Comparison of ENCODE assay signal across 9 cellular contexts in the genomic region with DNA sequence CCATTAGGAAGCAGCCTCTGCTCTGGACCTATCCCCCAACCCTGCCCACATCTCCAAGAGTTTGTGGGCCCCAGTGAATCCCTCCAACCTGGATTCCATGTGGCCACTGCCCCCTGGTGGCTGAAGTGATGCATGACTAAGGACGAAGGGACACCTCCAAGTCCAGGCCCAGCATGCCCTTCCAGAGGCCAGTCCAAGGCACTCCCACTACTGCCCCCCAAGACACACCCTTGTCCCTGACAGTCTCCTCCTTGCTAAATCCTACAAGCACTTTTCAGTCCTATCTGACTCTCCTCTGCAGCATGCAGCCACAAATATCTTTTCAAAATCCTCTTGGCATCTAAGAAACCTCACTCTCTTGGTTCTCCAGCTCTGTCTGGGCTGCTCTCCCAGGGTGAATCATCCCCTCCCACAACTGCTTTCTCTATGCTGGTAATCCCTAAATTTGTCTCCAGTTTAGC. TPM values are rescaled to one million over a fixed set of nuclear protein-coding genes. Genes with fewer than 3 reads are reported as not detected.
DNase-seq lines count a peak whose midpoint lies in the region; ATAC-seq and TF ChIP-seq lines count a peak whose summit lies in the region.
"Had no signal": no experiment of that assay in that cellular context is flagged by ENCODE, and none has a peak within 500 bp of the region (broad histone marks: within the 10 kb centered on the region; RNA-seq: fewer than 3 reads in every experiment).

No MANE protein-coding gene starts in this region.

- WGBS in esophagus muscularis mucosa = 0% methylated on average over 1 of the region's 1 CpG

- no peaks in the 10 kb centered on the region for H3K36me3 Mint-ChIP-seq in nephron (ENCODE audit: low read depth)

- peaks cover 45% of the 10 kb centered on the region for H3K27me3 Mint-ChIP-seq in nephron (ENCODE audit: low read depth)

- TF ChIP-seq CTCF in OCI-LY1 (IDR thresholded peaks at IDR 0.05; ENCODE audit: low read length) = peak; percentile 93
- peak; percentile 82 to 91 (median 85) for TF ChIP-seq CTCF in esophagus muscularis mucosa (IDR thresholded peaks at IDR 0.05)
- peak; percentile 80 to 84 (median 82) for TF ChIP-seq CTCF in nephron (IDR thresholded peaks at IDR 0.05; ENCODE audit: unreplicated experiment in 3 of 3)

- H3K27me3 ChIP-seq in OCI-LY1 (ENCODE audit: insufficient read depth, low read length) (no peaks in the 10 kb centered on the region), esophagus muscularis mucosa (peaks cover 0 to 36% (median 20%) of the 10 kb centered on the region in 4 donors)

- no peaks in the 10 kb centered on the region for H4K20me1 ChIP-seq in OCI-LY1 (ENCODE audit: insufficient read depth, low read length)

- DNase-seq in CMK (ENCODE audit: low read depth) = peak; percentile 62
- peak; percentile 81 for DNase-seq in HT1080 (ENCODE audit: low read depth)
- DNase-seq in activated T-cell treated with anti-CD3 and anti-CD28 coated beads for 48 hours (ENCODE audit: low read depth) = peak; percentile 61
- DNase-seq in esophagus muscularis mucosa (ENCODE audit: extremely low spot score) = no peak
- DNase-seq in stimulated activated naive CD8-positive, alpha-beta T cell treated with anti-CD3 and anti-CD28 coated beads, Interleukin-15, Interleukin-2, amounts not matched to agents 100 U/mL and 50 U/mL, for 24 hours = peak; percentile 84

- no peaks in the 10 kb centered on the region for H3K79me2 ChIP-seq in OCI-LY1 (ENCODE audit: insufficient read depth, low read length)

- H3K9me3 Mint-ChIP-seq in nephron = no peaks in the 10 kb centered on the region

- H3K4me1 ChIP-seq in OCI-LY1 (ENCODE audit: insufficient read depth, low read length, severe bottlenecking) (no peaks in the 10 kb centered on the region), esophagus muscularis mucosa (no peaks in the 10 kb centered on the region)

- no peaks in the 10 kb centered on the region for H3F3A ChIP-seq in OCI-LY1 (ENCODE audit: insufficient read depth, low read length)

- H2AFZ ChIP-seq in OCI-LY1 (ENCODE audit: low read length) = no peak overlapping the region

- no peaks in the 10 kb centered on the region for H3K36me3 ChIP-seq in OCI-LY1 (ENCODE audit: insufficient read depth, low read length)
- no peaks in the 10 kb centered on the region for H3K36me3 ChIP-seq in esophagus muscularis mucosa

- peak overlapping the region in 1 of 3 experiments; percentile 25 for H3K27ac Mint-ChIP-seq in nephron

- no peak overlapping the region for H3K4me2 ChIP-seq in OCI-LY1 (ENCODE audit: low read length)

- H3K27ac ChIP-seq in OCI-LY1 (ENCODE audit: low read depth, low read length, poor library complexity, severe bottlenecking) (no peak overlapping the region), esophagus muscularis mucosa (replicated peaks in 1 of 4) (no peak overlapping the region)
- H3K27ac ChIP-seq: SK-N-MC had no signal

- H3K4me3 ChIP-seq in OCI-LY1 (ENCODE audit: low read depth, low read length, poor library complexity, severe bottlenecking) = no peak overlapping the region
- H3K4me3 ChIP-seq in esophagus muscularis mucosa = no peak overlapping the region
- H3K4me3 ChIP-seq: SK-N-MC had no signal

- no peak overlapping the region for H3K4me3 Mint-ChIP-seq in nephron

- H3K4me1 Mint-ChIP-seq in nephron = peaks cover 6% of the 10 kb centered on the region

- no peak overlapping the region for H3K9ac ChIP-seq in OCI-LY1 (ENCODE audit: low read length)

- H3K9me2 ChIP-seq in OCI-LY1 (ENCODE audit: low read depth, low read length) = no peaks in the 10 kb centered on the region

- no peaks in the 10 kb centered on the region for H3K9me3 ChIP-seq in OCI-LY1 (ENCODE audit: low read length)
- H3K9me3 ChIP-seq in esophagus muscularis mucosa = no peaks in the 10 kb centered on the region

- ATAC-seq in stimulated activated naive CD8-positive, alpha-beta T cell treated with anti-CD3 and anti-CD28 coated beads, Interleukin-15, Interleukin-2, amounts not matched to agents 100 U/mL and 50 U/mL, for 24 hours = peak; percentile 64
- no peak for ATAC-seq in HG03280 (IDR thresholded peaks at IDR 0.05; ENCODE audit: unreplicated experiment)

- intact Hi-C loops in esophagus muscularis mucosa (cut with DNase I) = loop anchor here (2.0 kb wide), 1 partner anchor 52 kb away; a partner anchor contains a TSS

- TF ChIP-seq POLR2A in esophagus muscularis mucosa (IDR thresholded peaks at IDR 0.05; ENCODE audit: low read depth) = no peak

- no peak for TF ChIP-seq EP300 in esophagus muscularis mucosa (IDR thresholded peaks at IDR 0.05)

RNA-seq across cellular contexts. Expression of a gene that starts 33.0 kb away (rescaled TPM):
- 38.2 and 43.6 TPM in 2 replicates for total RNA-seq in HT1080 (2014; rRNA removed; shearing (Covaris generic))
- polyA plus RNA-seq in HT1080 (2015; cell fraction: cytosol; rRNA removed) = 42.7 and 54.3 TPM in 2 replicates
- 26.5 and 30.4 TPM in 2 replicates for polyA plus RNA-seq in HT1080 (2015; cell fraction: nucleus; rRNA removed)
- total RNA-seq in esophagus muscularis mucosa = 10 to 100 TPM; 22.0 to 42.1 (median 31.2) TPM

RNA-seq across cellular contexts. Expression of a gene that starts 35.7 kb away (rescaled TPM):
- total RNA-seq in HT1080 (2014; rRNA removed; shearing (Covaris generic)) = 8.7 and 9.2 TPM in 2 replicates
- polyA plus RNA-seq in HT1080 (2015; cell fraction: cytosol; rRNA removed) = 5.0 and 5.6 TPM in 2 replicates
- polyA plus RNA-seq in HT1080 (2015; cell fraction: nucleus; rRNA removed) = 9.0 and 9.7 TPM in 2 replicates
- total RNA-seq in esophagus muscularis mucosa = 1 to 10 TPM; 4.3 to 8.6 (median 7.1) TPM

RNA-seq across cellular contexts. Expression of a gene that starts 52.2 kb away (rescaled TPM):
- 2.6 and 5.4 TPM in 2 replicates for total RNA-seq in HT1080 (2014; rRNA removed; shearing (Covaris generic))
- 3.9 and 4.7 TPM in 2 replicates for polyA plus RNA-seq in HT1080 (2015; cell fraction: cytosol; rRNA removed)
- polyA plus RNA-seq in HT1080 (2015; cell fraction: nucleus; rRNA removed) = 5.8 and 7.0 TPM in 2 replicates
- total RNA-seq in esophagus muscularis mucosa = 1 to 10 TPM in 3 of 4 donors, under 1 TPM in 1; 0.52 to 2.5 (median 1.5) TPM

RNA-seq across cellular contexts. Expression of a gene that starts 58.0 kb away (rescaled TPM):
- total RNA-seq in HT1080 (2014; rRNA removed; shearing (Covaris generic)) = 25.6 and 32.8 TPM in 2 replicates
- 73.7 and 82.7 TPM in 2 replicates for polyA plus RNA-seq in HT1080 (2015; cell fraction: cytosol; rRNA removed)
- polyA plus RNA-seq in HT1080 (2015; cell fraction: nucleus; rRNA removed) = 51.2 and 53.8 TPM in 2 replicates
- 10 to 100 TPM; 33.8 to 46.1 (median 41.8) TPM for total RNA-seq in esophagus muscularis mucosa
